Comparison of ENCODE assay signal across 16 cellular contexts in genomic region chr19:42196011-42197001, GRCh38. TPM values are rescaled to one million over a fixed set of nuclear protein-coding genes. Genes with fewer than 3 reads are reported as not detected.
DNase-seq lines count a peak whose midpoint lies in the region; ATAC-seq and TF ChIP-seq lines count a peak whose summit lies in the region.
"Had no signal": no experiment of that assay in that cellular context is flagged by ENCODE, and none has a peak within 500 bp of the region (broad histone marks: within the 10 kb centered on the region; RNA-seq: fewer than 3 reads in every experiment).

No MANE protein-coding gene starts in this region.

- peaks cover 79% of the 10 kb centered on the region for H3K4me1 Mint-ChIP-seq in CD4-positive, alpha-beta T cell (ENCODE audit: low read depth)
- peaks cover 71% of the 10 kb centered on the region for H3K4me1 Mint-ChIP-seq in central memory CD8-positive, alpha-beta T cell
- peaks cover 56 to 57% of the 10 kb centered on the region in 2 donors for H3K4me1 Mint-ChIP-seq in natural killer cell treated with Interleukin-12 subunit alpha and Interleukin-12 subunit beta and Interleukin-15 and Interleukin-18, amount 100 ng/mL, for 72 hours (ENCODE audit: low read depth in 2 of 2)
- H3K4me1 Mint-ChIP-seq: nephron progenitor cell had no signal

- no peak for ATAC-seq in CD4-positive, alpha-beta T cell (ENCODE audit: poor library complexity)
- no peak for ATAC-seq in central memory CD8-positive, alpha-beta T cell (replicated peaks; ENCODE audit: extremely low read depth, poor library complexity, severe bottlenecking)
- no peak for ATAC-seq in natural killer cell treated with Interleukin-12 subunit alpha and Interleukin-12 subunit beta and Interleukin-15 and Interleukin-18, amount 100 ng/mL, for 72 hours
- no peak for ATAC-seq in HG03457 (IDR thresholded peaks at IDR 0.05; ENCODE audit: unreplicated experiment)

- TF ChIP-seq CTCF in CD4-positive, alpha-beta T cell (IDR thresholded peaks at IDR 0.05), result no peak
- TF ChIP-seq CTCF in HL-60 (IDR thresholded peaks at IDR 0.05; ENCODE audit: insufficient read depth, low read length), result no peak

- peak overlapping the region; percentile 30 for H3K4me3 Mint-ChIP-seq in CD4-positive, alpha-beta T cell
- no peak overlapping the region for H3K4me3 Mint-ChIP-seq in central memory CD8-positive, alpha-beta T cell
- H3K4me3 Mint-ChIP-seq in natural killer cell treated with Interleukin-12 subunit alpha and Interleukin-12 subunit beta and Interleukin-15 and Interleukin-18, amount 100 ng/mL, for 72 hours, result peak overlapping the region; percentile 6
- H3K4me3 Mint-ChIP-seq: nephron progenitor cell had no signal

- H3K36me3 Mint-ChIP-seq in CD4-positive, alpha-beta T cell (ENCODE audit: low read depth), result peaks cover 52% of the 10 kb centered on the region
- peaks cover 31% of the 10 kb centered on the region for H3K36me3 Mint-ChIP-seq in central memory CD8-positive, alpha-beta T cell (ENCODE audit: insufficient read depth)
- H3K36me3 Mint-ChIP-seq in natural killer cell treated with Interleukin-12 subunit alpha and Interleukin-12 subunit beta and Interleukin-15 and Interleukin-18, amount 100 ng/mL, for 72 hours, result peaks cover 9% of the 10 kb centered on the region

- no peaks in the 10 kb centered on the region for H3K27me3 Mint-ChIP-seq in CD4-positive, alpha-beta T cell
- no peaks in the 10 kb centered on the region for H3K27me3 Mint-ChIP-seq in central memory CD8-positive, alpha-beta T cell
- no peaks in the 10 kb centered on the region for H3K27me3 Mint-ChIP-seq in natural killer cell treated with Interleukin-12 subunit alpha and Interleukin-12 subunit beta and Interleukin-15 and Interleukin-18, amount 100 ng/mL, for 72 hours

- H3K27ac ChIP-seq in CD4-positive, alpha-beta T cell (ENCODE audit: low read depth, low read length), result peak overlapping the region; percentile 9
- H3K27ac ChIP-seq in HL-60 (replicated peaks), result peak overlapping the region; percentile 98

- no peaks in the 10 kb centered on the region for H3K9me3 ChIP-seq in CD4-positive, alpha-beta T cell (ENCODE audit: control insufficient read depth, low read length)

- no peak for DNase-seq in CD4-positive, alpha-beta T cell
- DNase-seq in HL-60 (ENCODE audit: low read depth in 1 of 2, low spot score in 1 of 2), result no peak
- DNase-seq in central memory CD8-positive, alpha-beta T cell (ENCODE audit: low spot score in 2 of 2), result no peak
- DNase-seq in natural killer cell treated with Interleukin-12 subunit alpha and Interleukin-12 subunit beta and Interleukin-15 and Interleukin-18, amount 100 ng/mL, for 72 hours (ENCODE audit: low spot score), result no peak
- DNase-seq in stimulated activated CD4-positive, alpha-beta T cell treated with anti-CD3 and anti-CD28 coated beads, Interleukin-1b, Interleukin-23, amount 100 ng/mL, for 48 hours, result no peak
- no peak for DNase-seq in SHP77 treated with DMSO at 0.1 percent for 48 hours (lab: John Stamatoyannopoulos, UW)
- DNase-seq: activated CD4-positive, alpha-beta T cell treated with anti-CD3 and anti-CD28 coated beads for 4 hours; DMS79; foreskin melanocyte; MG63; NCI-H2081 treated with DMSO at 0.1 percent for 48 hours; NCI-H748 treated with DMSO at 0.1 percent for 48 hours; nephron progenitor cell; retina; substantia nigra had no signal

- H3K9me3 Mint-ChIP-seq in CD4-positive, alpha-beta T cell, result peaks cover 3% of the 10 kb centered on the region
- H3K9me3 Mint-ChIP-seq in central memory CD8-positive, alpha-beta T cell, result no peaks in the 10 kb centered on the region
- no peaks in the 10 kb centered on the region for H3K9me3 Mint-ChIP-seq in natural killer cell treated with Interleukin-12 subunit alpha and Interleukin-12 subunit beta and Interleukin-15 and Interleukin-18, amount 100 ng/mL, for 72 hours

- no peak overlapping the region for H3K4me3 ChIP-seq in HL-60 (replicated peaks; ENCODE audit: insufficient read depth, low read length)
- H3K4me3 ChIP-seq: MG63 had no signal

- CTCF ChIA-PET in CD4-positive, alpha-beta T cell (lab: Charles Lee), result no interaction called here

- peak overlapping the region; percentile 73 for H3K27ac Mint-ChIP-seq in CD4-positive, alpha-beta T cell
- H3K27ac Mint-ChIP-seq in central memory CD8-positive, alpha-beta T cell (ENCODE audit: low read depth), result peak overlapping the region; percentile 65
- peak overlapping the region; percentile 62 to 96 for H3K27ac Mint-ChIP-seq in natural killer cell treated with Interleukin-12 subunit alpha and Interleukin-12 subunit beta and Interleukin-15 and Interleukin-18, amount 100 ng/mL, for 72 hours
- H3K27ac Mint-ChIP-seq: nephron progenitor cell had no signal

- intact Hi-C loops in CD4-positive, alpha-beta T cell (cut with DNase I, micrococcal nuclease), result loop anchor here in 1 of 2 experiments (5.0 kb wide), 1 partner anchor 106 kb away; the partner anchor contains the start of genes PAFAH1B3 and PRR19

- H3K27me3 ChIP-seq in CD4-positive, alpha-beta T cell (ENCODE audit: control insufficient read depth, insufficient read depth, low read length), result no peaks in the 10 kb centered on the region
- no peaks in the 10 kb centered on the region for H3K27me3 ChIP-seq in HL-60 (ENCODE audit: insufficient read depth, poor library complexity, severe bottlenecking)
- H3K27me3 ChIP-seq: MG63 had no signal

- POLR2A ChIA-PET in CD4-positive, alpha-beta T cell (lab: Charles Lee), result interaction anchor here (1.0 to 7.6 kb wide), 3 partner anchors 9 to 19 kb away, joined by 3 to 70 read pairs (median 18); partner anchors contain the start of gene DEDD2

RNA-seq across cellular contexts. Expression of gene DEDD2, which starts 21.2 kb away (rescaled TPM):
- total RNA-seq in CD4-positive, alpha-beta T cell, result 100 to 1,000 TPM in 1 of 2 experiments, 10 to 100 TPM in 1; 96.5 to 103 TPM
- total RNA-seq in natural killer cell treated with Interleukin-12 subunit alpha and Interleukin-12 subunit beta and Interleukin-15 and Interleukin-18, amount 100 ng/mL, for 72 hours, result 10 to 100 TPM; 28.5 to 33.2 TPM

RNA-seq across cellular contexts. Expression of gene ZNF526, which starts 23.8 kb away (rescaled TPM):
- total RNA-seq in CD4-positive, alpha-beta T cell, result 1 to 10 TPM; 5.0 to 6.2 TPM
- 10 to 100 TPM; 18.5 to 23.7 TPM for total RNA-seq in natural killer cell treated with Interleukin-12 subunit alpha and Interleukin-12 subunit beta and Interleukin-15 and Interleukin-18, amount 100 ng/mL, for 72 hours

RNA-seq across cellular contexts. Expression of gene GSK3A, which starts 46.1 kb away (rescaled TPM):
- 10 to 100 TPM; 13.6 to 13.9 TPM for total RNA-seq in CD4-positive, alpha-beta T cell
- 10 to 100 TPM; 51.1 to 52.8 TPM for total RNA-seq in natural killer cell treated with Interleukin-12 subunit alpha and Interleukin-12 subunit beta and Interleukin-15 and Interleukin-18, amount 100 ng/mL, for 72 hours

RNA-seq across cellular contexts. Expression of gene ERF, which starts 58.6 kb away (rescaled TPM):
- total RNA-seq in CD4-positive, alpha-beta T cell, result 100 to 1,000 TPM; 105 to 113 TPM
- total RNA-seq in natural killer cell treated with Interleukin-12 subunit alpha and Interleukin-12 subunit beta and Interleukin-15 and Interleukin-18, amount 100 ng/mL, for 72 hours, result 10 to 100 TPM; 29.5 to 47.8 TPM
